1 cellular context compared by ENCODE assay signal in genomic region chr3:165518346-165518745, GRCh38.
TF ChIP-seq lines count a peak whose summit lies in the region.

No MANE protein-coding gene starts in this region.

TF ChIP-seq in IMR-90, 13 proteins besides CTCF, POLR2A, EP300 and RAD21 (continued from another document):
- TF ChIP-seq ELK1 (IDR thresholded peaks at IDR 0.05; ENCODE audit: borderline replicate concordance, low read depth, low read length) = no peak
- TF ChIP-seq NFE2L2 (IDR thresholded peaks at IDR 0.05; ENCODE audit: low read depth, low read length) = no peak
- no peak for TF ChIP-seq CHD1 (IDR thresholded peaks at IDR 0.05; ENCODE audit: low read depth, low read length)
